ENCODE assay signal across 11 cellular contexts in the genomic region with DNA sequence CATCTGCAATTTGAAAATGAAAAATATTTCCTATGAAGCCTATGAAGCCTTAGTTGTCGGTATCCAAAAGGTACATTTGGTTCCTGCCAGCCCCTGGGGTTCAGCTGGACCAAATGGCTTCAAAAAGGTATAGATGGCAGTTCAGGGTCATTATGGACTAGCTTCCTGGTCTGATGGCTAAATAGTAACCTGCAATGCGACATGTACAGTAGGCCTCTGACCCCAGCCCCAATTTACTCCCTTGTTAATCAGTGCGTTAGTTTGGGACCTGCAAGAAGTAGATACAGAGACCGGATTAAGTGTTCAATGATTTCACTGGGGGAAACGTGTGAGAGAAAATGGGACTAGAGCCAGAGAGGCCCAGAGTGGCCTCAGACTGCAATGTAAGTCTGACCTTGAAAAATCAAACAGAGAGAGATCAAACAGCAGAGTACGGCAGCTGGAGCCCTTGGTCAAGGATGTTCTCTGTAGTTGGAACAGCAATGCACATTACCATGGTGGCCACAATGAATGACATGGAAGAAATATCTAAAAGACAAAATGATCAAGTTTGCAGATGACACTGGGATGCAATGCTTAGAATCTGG.
"Had no signal": no experiment of that assay in that cellular context is flagged by ENCODE, and none has a peak within 500 bp of the region (broad histone marks: within the 10 kb centered on the region; RNA-seq: fewer than 3 reads in every experiment).

No MANE protein-coding gene starts in this region.

- H3K4me1 ChIP-seq: HAP-1 had no signal

- H3K27ac Mint-ChIP-seq: GM23338, H9, HFFc6 had no signal

- H3K4me1 Mint-ChIP-seq: GM23338, H9 had no signal

- ATAC-seq: GM23338, HCT116 had no signal

- FAIRE-seq: H1, H54 had no signal

- H3K36me3 ChIP-seq: HAP-1 had no signal

- DNase-seq: GM23248, GOT3, H7, H9, HCEC 1CT, HFFc6 had no signal

- H3K9ac ChIP-seq: GM23248 had no signal

- H3K4me2 ChIP-seq: GM23338 had no signal

- H3K9me3 Mint-ChIP-seq: GM23338, H9, HFFc6 had no signal

- H3K4me3 ChIP-seq: GM23248, GM23338, HAP-1 had no signal

- H2AFZ ChIP-seq: GM23248, GM23338 had no signal

- H3K9me3 ChIP-seq: HAP-1 had no signal

- H3K27ac ChIP-seq: GM23248 had no signal

- H3K4me3 Mint-ChIP-seq: GM23338, H9, HFFc6 had no signal
